In the genomic region with DNA sequence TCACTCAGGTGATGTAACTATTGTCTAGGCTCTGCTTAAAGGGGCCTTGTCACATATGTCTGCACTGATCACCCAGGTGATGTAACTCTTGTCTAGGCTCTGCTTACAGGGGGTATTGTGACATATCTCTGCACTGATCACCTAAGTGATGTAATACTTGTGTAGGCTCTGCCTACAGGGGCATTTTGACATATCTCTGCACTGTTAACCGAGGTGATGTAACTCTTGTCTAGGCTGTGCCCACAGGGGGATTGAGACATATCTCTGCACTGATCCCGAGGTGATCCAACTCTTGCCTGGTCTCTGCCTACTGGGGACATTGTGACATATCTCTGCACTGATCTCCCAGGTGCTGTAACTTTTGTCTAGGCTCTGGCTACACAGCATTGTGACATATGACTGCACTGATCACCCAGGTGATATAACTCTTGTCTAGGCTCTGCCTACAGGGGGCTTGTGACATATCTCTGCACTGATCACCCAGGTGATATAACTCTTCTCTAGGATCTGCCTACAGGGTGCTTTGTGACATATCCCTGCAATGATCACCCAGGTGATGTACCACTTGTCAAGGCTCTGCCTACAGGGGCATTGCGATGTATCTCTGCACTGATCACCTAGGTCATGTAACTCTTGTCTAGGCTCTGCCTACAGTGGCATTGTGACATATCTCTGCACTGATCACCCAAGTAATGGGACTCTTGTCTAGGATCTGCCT, we compare ENCODE assay signal across 10 cellular contexts. TPM values are rescaled to one million over a fixed set of nuclear protein-coding genes. Genes with fewer than 3 reads are reported as not detected.
A peak's percentile ranks its signal among the peaks of the same experiment; 100 is the strongest.
DNase-seq lines count a peak whose midpoint lies in the region; ATAC-seq lines count a peak whose summit lies in the region.
"Not testable (repeated sequence)": the region's sequence is repeated elsewhere in the genome, so short reads cannot be mapped to it uniquely, and the experiment has no call there.
"Had no signal": no experiment of that assay in that cellular context is flagged by ENCODE, and none has a peak within 500 bp of the region (broad histone marks: within the 10 kb centered on the region; RNA-seq: fewer than 3 reads in every experiment).

No MANE protein-coding gene starts in this region.

- not testable (repeated sequence) for H3K27me3 Mint-ChIP-seq in activated T-helper 1 cell treated with anti-CD3 and anti-CD28 coated beads, Interleukin-12 subunit alpha, Interleukin-12 subunit beta, Interleukin-2, Interleukin-4 antibody, amounts not matched to agents 30 ng/mL and 10 ng/mL and 1 ng/mL, durations not matched to agents 14 hours and 24 hours and 36 hours (ENCODE audit: insufficient read depth)

- not testable (repeated sequence) for H3K27ac Mint-ChIP-seq in activated T-helper 1 cell treated with anti-CD3 and anti-CD28 coated beads, Interleukin-12 subunit alpha, Interleukin-12 subunit beta, Interleukin-2, Interleukin-4 antibody, amounts not matched to agents 30 ng/mL and 10 ng/mL and 1 ng/mL, durations not matched to agents 14 hours and 24 hours and 36 hours; stimulated activated effector memory CD8-positive, alpha-beta T cell treated with anti-CD3 and anti-CD28 coated beads, Interleukin-12 subunit alpha, Interleukin-12 subunit beta, amount 100 ng/mL, for 72 hours

- H3K4me3 Mint-ChIP-seq in activated T-helper 1 cell treated with anti-CD3 and anti-CD28 coated beads, Interleukin-12 subunit alpha, Interleukin-12 subunit beta, Interleukin-2, Interleukin-4 antibody, amounts not matched to agents 30 ng/mL and 10 ng/mL and 1 ng/mL, durations not matched to agents 14 hours and 24 hours and 36 hours; stimulated activated effector memory CD8-positive, alpha-beta T cell treated with anti-CD3 and anti-CD28 coated beads, Interleukin-12 subunit alpha, Interleukin-12 subunit beta, amount 100 ng/mL, for 72 hours: not testable (repeated sequence)

- intact Hi-C loops in activated T-helper 1 cell treated with anti-CD3 and anti-CD28 coated beads, Interleukin-12 subunit alpha, Interleukin-12 subunit beta, Interleukin-2, Interleukin-4 antibody, amounts not matched to agents 30 ng/mL and 10 ng/mL and 1 ng/mL, durations not matched to agents 14 hours and 24 hours and 36 hours (cut with micrococcal nuclease); left colon (cut with DNase I, micrococcal nuclease): not testable (repeated sequence)

- H3K36me3 Mint-ChIP-seq in activated T-helper 1 cell treated with anti-CD3 and anti-CD28 coated beads, Interleukin-12 subunit alpha, Interleukin-12 subunit beta, Interleukin-2, Interleukin-4 antibody, amounts not matched to agents 30 ng/mL and 10 ng/mL and 1 ng/mL, durations not matched to agents 14 hours and 24 hours and 36 hours (ENCODE audit: low read depth); stimulated activated effector memory CD8-positive, alpha-beta T cell treated with anti-CD3 and anti-CD28 coated beads, Interleukin-12 subunit alpha, Interleukin-12 subunit beta, amount 100 ng/mL, for 72 hours: not testable (repeated sequence)

- peak; percentile 47 for DNase-seq in activated T-helper 1 cell treated with anti-CD3 and anti-CD28 coated beads, Interleukin-12 subunit alpha, Interleukin-12 subunit beta, Interleukin-2, Interleukin-4 antibody, amounts not matched to agents 30 ng/mL and 10 ng/mL and 1 ng/mL, durations not matched to agents 14 hours and 24 hours and 36 hours (ENCODE audit: low spot score)
- DNase-seq in left colon = not testable (repeated sequence)
- DNase-seq in stimulated activated effector memory CD8-positive, alpha-beta T cell treated with anti-CD3 and anti-CD28 coated beads, Interleukin-12 subunit alpha, Interleukin-12 subunit beta, amount 100 ng/mL, for 72 hours (ENCODE audit: low spot score in 2 of 2) = peak; percentile 46 to 87

- H3K4me1 Mint-ChIP-seq in activated T-helper 1 cell treated with anti-CD3 and anti-CD28 coated beads, Interleukin-12 subunit alpha, Interleukin-12 subunit beta, Interleukin-2, Interleukin-4 antibody, amounts not matched to agents 30 ng/mL and 10 ng/mL and 1 ng/mL, durations not matched to agents 14 hours and 24 hours and 36 hours (ENCODE audit: low read depth) = peaks cover 13% of the 10 kb centered on the region
- H3K4me1 Mint-ChIP-seq in stimulated activated effector memory CD8-positive, alpha-beta T cell treated with anti-CD3 and anti-CD28 coated beads, Interleukin-12 subunit alpha, Interleukin-12 subunit beta, amount 100 ng/mL, for 72 hours = peaks cover 38% of the 10 kb centered on the region

- H3K9me3 Mint-ChIP-seq in activated T-helper 1 cell treated with anti-CD3 and anti-CD28 coated beads, Interleukin-12 subunit alpha, Interleukin-12 subunit beta, Interleukin-2, Interleukin-4 antibody, amounts not matched to agents 30 ng/mL and 10 ng/mL and 1 ng/mL, durations not matched to agents 14 hours and 24 hours and 36 hours = peaks cover 41% of the 10 kb centered on the region
- peaks cover 14% of the 10 kb centered on the region for H3K9me3 Mint-ChIP-seq in stimulated activated effector memory CD8-positive, alpha-beta T cell treated with anti-CD3 and anti-CD28 coated beads, Interleukin-12 subunit alpha, Interleukin-12 subunit beta, amount 100 ng/mL, for 72 hours

- ATAC-seq in GM18519 (IDR thresholded peaks at IDR 0.05; ENCODE audit: low FRiP score, unreplicated experiment) = peak; percentile 36
- peak; percentile 46 for ATAC-seq in GM21381 (IDR thresholded peaks at IDR 0.05; ENCODE audit: unreplicated experiment)
- peak; percentile 44 for ATAC-seq in HG02678 (IDR thresholded peaks at IDR 0.05; ENCODE audit: unreplicated experiment)
- peak; percentile 64 for ATAC-seq in HG03097 (IDR thresholded peaks at IDR 0.05; ENCODE audit: low FRiP score, unreplicated experiment)
- peak; percentile 48 for ATAC-seq in HG03571 (IDR thresholded peaks at IDR 0.05; ENCODE audit: unreplicated experiment)
- peak; percentile 35 for ATAC-seq in left colon
- ATAC-seq in stimulated activated effector memory CD8-positive, alpha-beta T cell treated with anti-CD3 and anti-CD28 coated beads, Interleukin-12 subunit alpha, Interleukin-12 subunit beta, amount 100 ng/mL, for 72 hours = peak; percentile 65

RNA-seq across cellular contexts. Expression of a gene that starts 50.3 kb away (rescaled TPM):
- total RNA-seq in activated T-helper 1 cell treated with anti-CD3 and anti-CD28 coated beads, Interleukin-12 subunit alpha, Interleukin-12 subunit beta, Interleukin-2, Interleukin-4 antibody, amounts not matched to agents 30 ng/mL and 10 ng/mL and 1 ng/mL, durations not matched to agents 14 hours and 24 hours and 36 hours = 95.3 and 99.6 TPM in 2 replicates
- 10 to 100 TPM; 27.9 to 39.3 TPM for total RNA-seq in left colon

RNA-seq across cellular contexts. Expression of a gene that starts 58.7 kb away (rescaled TPM):
- not detected in 2 replicates for total RNA-seq in activated T-helper 1 cell treated with anti-CD3 and anti-CD28 coated beads, Interleukin-12 subunit alpha, Interleukin-12 subunit beta, Interleukin-2, Interleukin-4 antibody, amounts not matched to agents 30 ng/mL and 10 ng/mL and 1 ng/mL, durations not matched to agents 14 hours and 24 hours and 36 hours
- total RNA-seq in left colon = under 1 TPM in 1 of 2 donors, not detected in 1; 0.34 TPM
- total RNA-seq: activated CD8-positive, alpha-beta memory T cell treated with anti-CD3 and anti-CD28 coated beads for 36 hours; skeletal muscle tissue had no signal
